11 cellular contexts compared by ENCODE assay signal in the genomic region with DNA sequence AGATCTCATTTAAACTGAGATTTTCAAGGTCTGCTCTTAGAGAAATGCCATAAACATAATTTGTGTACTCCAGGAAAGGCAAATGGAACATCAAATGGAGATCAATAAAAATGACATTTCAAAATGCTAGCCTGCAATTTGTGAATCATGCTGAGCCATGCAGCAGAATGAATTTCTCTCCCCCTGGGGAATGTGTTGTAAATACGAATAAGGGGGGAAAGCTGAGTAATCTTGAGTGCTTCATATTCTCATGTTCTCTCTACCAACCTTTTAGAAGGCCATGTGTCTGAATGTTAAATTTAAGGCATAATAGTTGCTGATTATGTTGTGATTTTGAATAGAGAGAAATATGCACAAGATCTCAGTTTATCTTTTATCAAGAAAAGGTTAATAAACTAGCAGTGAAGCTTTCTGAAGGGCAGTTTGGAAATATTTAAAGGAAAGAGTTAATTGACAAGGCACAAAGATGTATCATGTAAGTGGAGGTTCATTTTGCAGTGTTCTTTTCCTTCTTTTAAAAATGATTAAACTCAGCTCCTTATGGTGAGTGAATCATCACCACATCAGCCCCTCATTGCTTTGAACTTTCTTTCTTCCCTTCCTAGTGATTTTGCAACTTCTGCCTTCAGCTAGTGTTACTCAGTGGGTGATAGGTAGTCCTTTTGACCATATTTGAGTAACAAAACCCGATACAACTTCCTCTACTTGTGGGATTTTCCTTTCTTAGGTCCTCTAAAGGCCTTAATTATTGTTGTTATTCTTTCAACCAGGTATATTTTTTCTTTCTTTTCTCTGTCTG. TPM values are rescaled to one million over a fixed set of nuclear protein-coding genes. Genes with fewer than 3 reads are reported as not detected.
DNase-seq lines count a peak whose midpoint lies in the region; TF ChIP-seq lines count a peak whose summit lies in the region.
"Had no signal": no experiment of that assay in that cellular context is flagged by ENCODE, and none has a peak within 500 bp of the region (broad histone marks: within the 10 kb centered on the region; RNA-seq: fewer than 3 reads in every experiment).

No MANE protein-coding gene starts in this region.

- no peaks in the 10 kb centered on the region for H3K23me2 ChIP-seq in H9 (ENCODE audit: insufficient read length, low read depth, low read length, poor library complexity, severe bottlenecking)

- H3K4me2 ChIP-seq in H9 (ENCODE audit: insufficient read depth, insufficient read length, low read length) (no peak overlapping the region), SK-N-SH (0 out of 2 replicates have a peak overlapping the region, but pooled peaks have one; percentile 1)

- H2AFZ ChIP-seq in H9 (ENCODE audit: low read length), result no peak overlapping the region
- peak overlapping the region; percentile 39 for H2AFZ ChIP-seq in SK-N-SH (ENCODE audit: low read depth)

- no peak for TF ChIP-seq EP300 in SK-N-SH (IDR thresholded peaks at IDR 0.05; ENCODE audit: borderline replicate concordance in 1 of 2, low read depth in 1 of 2, low read length in 1 of 2)

- H2BK15ac ChIP-seq in H9 (ENCODE audit: low read depth, low read length), result no peak overlapping the region

- H3K23ac ChIP-seq in H9 (ENCODE audit: insufficient read length, low read depth, low read length), result no peak overlapping the region

- H3K4me3 ChIP-seq in SK-N-SH (ENCODE audit: low read depth in 2 of 2, low read length in 1 of 2) (no peak overlapping the region), fibroblast of pulmonary artery (replicated peaks; ENCODE audit: low read depth, low read length) (no peak overlapping the region)
- H3K4me3 ChIP-seq: pancreas had no signal

- H3K27me3 ChIP-seq in H9 (ENCODE audit: insufficient read depth, low read length) (no peaks in the 10 kb centered on the region), SK-N-SH (ENCODE audit: insufficient read depth) (no peaks in the 10 kb centered on the region)
- H3K27me3 ChIP-seq: pancreas had no signal

- H3K56ac ChIP-seq in H9 (ENCODE audit: insufficient read length, low read depth, low read length), result no peak overlapping the region

- no peak overlapping the region for H2BK20ac ChIP-seq in H9 (ENCODE audit: low read depth, low read length, poor library complexity, severe bottlenecking)

- H3K4me3 Mint-ChIP-seq in H9, result no peak overlapping the region

- H3K9ac ChIP-seq in H9 (ENCODE audit: extremely low read depth, insufficient read length, low read length) (no peak overlapping the region), SK-N-SH (no peak overlapping the region)

- H3T11ph ChIP-seq in H9 (ENCODE audit: low read length), result no peak overlapping the region

- no peak for TF ChIP-seq RAD21 in SK-N-SH (IDR thresholded peaks at IDR 0.05; ENCODE audit: low read length)

- WGBS in H9 (ENCODE audit: extremely low coverage, insufficient read length, low lambda C conversion rate), result no CpG with 5 or more reads among the region's 2 CpGs
- WGBS in SK-N-SH (ENCODE audit: low lambda C conversion rate), result 29% methylated on average over 2 of the region's 2 CpGs

- TF ChIP-seq CTCF in H9 (conservative IDR thresholded peaks at IDR 0.05) (no peak), SK-N-SH (IDR thresholded peaks at IDR 0.05) (no peak), fibroblast of pulmonary artery (IDR thresholded peaks at IDR 0.05; ENCODE audit: low read length, missing control alignments) (no peak)

- H4K91ac ChIP-seq in H9 (ENCODE audit: insufficient read length, low read depth, low read length), result no peak overlapping the region

- no peaks in the 10 kb centered on the region for H3K4me1 ChIP-seq in H9 (ENCODE audit: insufficient read depth, low read length)
- 0 out of 4 replicates have a peak, but pooled peaks cover 0 to 5% of the 10 kb centered on the region in 2 experiments for H3K4me1 ChIP-seq in SK-N-SH (ENCODE audit: control insufficient read depth in 1 of 2, insufficient read depth in 2 of 2, low read depth in 1 of 2, low read length in 1 of 2)
- H3K4me1 ChIP-seq: pancreas had no signal

- H4K5ac ChIP-seq in H9 (ENCODE audit: insufficient read length, low read depth, low read length), result no peak overlapping the region

- H3K79me1 ChIP-seq in H9 (ENCODE audit: insufficient read depth, low read depth, low read length, poor library complexity, severe bottlenecking), result no peaks in the 10 kb centered on the region

- H2AK5ac ChIP-seq in H9 (ENCODE audit: insufficient read length, low read length), result no peak overlapping the region

- H3K27me3 Mint-ChIP-seq in H9 (ENCODE audit: low read depth), result no peaks in the 10 kb centered on the region

- peak; percentile 84 to 92 for DNase-seq in AML-193 (lab: John Stamatoyannopoulos, UW)
- no peak for DNase-seq in H9
- no peak for DNase-seq in SK-N-SH
- DNase-seq in fibroblast of pulmonary artery (ENCODE audit: low read depth), result peak; percentile 78
- DNase-seq in NCI-H1930 (lab: John Stamatoyannopoulos, UW), result no peak
- DNase-seq in NCI-H1417 treated with DMSO at 0.1 percent for 48 hours (lab: John Stamatoyannopoulos, UW), result no peak
- no peak for DNase-seq in NCI-H2029 (lab: John Stamatoyannopoulos, UW)
- DNase-seq in caudate nucleus (lab: John Stamatoyannopoulos, UW), result no peak
- DNase-seq: head of caudate nucleus; pancreas; stimulated activated naive CD4-positive, alpha-beta T cell treated with Interleukin-2 at 50 U/mL for 16 hours had no signal

- H3K27ac ChIP-seq in H9 (ENCODE audit: insufficient read length, low read depth, low read length) (no peak overlapping the region), SK-N-SH (ENCODE audit: low read depth in 2 of 2, low read length in 1 of 2) (peak overlapping the region in 1 of 2 experiments; percentile 20; a peak in 2 of 4 replicates), caudate nucleus (ENCODE audit: low read depth, low read length) (no peak overlapping the region)
- H3K27ac ChIP-seq: pancreas had no signal

- H4K20me1 ChIP-seq in H9 (ENCODE audit: control insufficient read depth, insufficient read depth, insufficient read length) (no peaks in the 10 kb centered on the region), SK-N-SH (ENCODE audit: insufficient read depth) (no peaks in the 10 kb centered on the region)

- peak overlapping the region; percentile 1 to 71 (median 8); a peak in 3 of 7 replicates for H3K27ac Mint-ChIP-seq in H9

- no peaks in the 10 kb centered on the region for H3F3A ChIP-seq in SK-N-SH (replicated peaks; ENCODE audit: insufficient read depth)

- H3K36me3 Mint-ChIP-seq in H9 (ENCODE audit: insufficient read depth in 1 of 3, low read depth in 3 of 3), result peaks cover 2 to 18% (median 6%) of the 10 kb centered on the region in 3 experiments; a peak in 6 of 7 replicates

- CTCF ChIA-PET in SK-N-SH (lab: Yijun Ruan, JAX), result interaction anchor here (0.7 to 1.9 kb wide), 4 partner anchors 8 to 199 kb away, joined by 3 to 6 read pairs (median 4); partner anchors contain the start of gene ZCCHC4

- H3K4me1 Mint-ChIP-seq in H9, result peaks cover 0 to 3% of the 10 kb centered on the region in 2 experiments; a peak in 1 of 4 replicates

- POLR2A ChIA-PET in SK-N-SH (lab: Yijun Ruan, JAX), result no interaction called here

- H3K9me2 ChIP-seq in SK-N-SH, result no peaks in the 10 kb centered on the region

- peaks cover 0 to 14% of the 10 kb centered on the region in 2 experiments for H3K36me3 ChIP-seq in SK-N-SH (replicated peaks in 1 of 2; ENCODE audit: control insufficient read depth in 1 of 2, insufficient read depth in 2 of 2, low read length in 1 of 2)
- H3K36me3 ChIP-seq: pancreas had no signal

- no peak overlapping the region for H4K8ac ChIP-seq in H9 (replicated peaks; ENCODE audit: insufficient read length, low read depth, low read length)

- no peaks in the 10 kb centered on the region for H3K79me2 ChIP-seq in H9 (ENCODE audit: insufficient read depth, low read length)
- no peaks in the 10 kb centered on the region for H3K79me2 ChIP-seq in SK-N-SH (ENCODE audit: insufficient read depth)

- no peak overlapping the region for H2BK120ac ChIP-seq in H9 (ENCODE audit: low read depth, low read length, poor library complexity, severe bottlenecking)

- H3K18ac ChIP-seq in H9 (ENCODE audit: insufficient read length, low read depth, low read length), result no peak overlapping the region

- H2BK5ac ChIP-seq in H9 (ENCODE audit: insufficient read length, low read length), result no peak overlapping the region

- H2BK12ac ChIP-seq in H9 (ENCODE audit: insufficient read length, low read depth, low read length), result no peak overlapping the region

- no peak overlapping the region for H3K14ac ChIP-seq in H9 (ENCODE audit: insufficient read depth, low read length)

- H3K9me3 Mint-ChIP-seq in H9, result no peaks in the 10 kb centered on the region

- no peaks in the 10 kb centered on the region for H3K9me3 ChIP-seq in H9 (ENCODE audit: control insufficient read depth, low read depth, low read length)
- H3K9me3 ChIP-seq in SK-N-SH, result no peaks in the 10 kb centered on the region
- H3K9me3 ChIP-seq: pancreas had no signal

- H3K4ac ChIP-seq in H9 (ENCODE audit: low read depth, low read length), result no peak overlapping the region

TF ChIP-seq in SK-N-SH, 30 proteins besides CTCF, POLR2A, EP300 and RAD21:
- TF ChIP-seq NRF1 (IDR thresholded peaks at IDR 0.05; ENCODE audit: low read depth, low read length) (no peak), FOSL2 (IDR thresholded peaks at IDR 0.05; ENCODE audit: borderline replicate concordance, low read depth) (peak; percentile 20; the same call in 1 of the 2 replicates)
TF ChIP-seq in SK-N-SH: peak in this region for 1.

RNA-seq across cellular contexts. Expression of gene ZCCHC4, which starts 8.0 kb away (rescaled TPM):
- total RNA-seq in H9 (2021), result 6.4 and 6.8 TPM in 2 replicates
- polyA plus RNA-seq in SK-N-SH (2012; rRNA removed), result 4.8 and 7.5 TPM in 2 replicates
- polyA plus RNA-seq in SK-N-SH (2012; cell fraction: cytosol; rRNA removed), result 4.6 and 5.1 TPM in 2 replicates
- polyA plus RNA-seq in SK-N-SH (2012; cell fraction: nucleus; rRNA removed), result 11.8 and 18.3 TPM in 2 replicates

RNA-seq across cellular contexts. Expression of gene ANAPC4, which starts 56.5 kb away (rescaled TPM):
- total RNA-seq in H9 (2021), result 38.8 and 42.5 TPM in 2 replicates
- 7.7 and 11.7 TPM in 2 replicates for polyA plus RNA-seq in SK-N-SH (2012; rRNA removed)
- 7.1 and 7.8 TPM in 2 replicates for polyA plus RNA-seq in SK-N-SH (2012; cell fraction: cytosol; rRNA removed)
- polyA plus RNA-seq in SK-N-SH (2012; cell fraction: nucleus; rRNA removed), result 20.3 and 38.8 TPM in 2 replicates

Comparison
In these comparisons a context has a peak if more than half of its experiments do, and no peak if none do; other contexts are left out.
1. DNase-seq: peak in AML-193 (2 of 2) and fibroblast of pulmonary artery (single experiment); none in H9 (single experiment), SK-N-SH (single experiment), NCI-H1930 (0 of 2), NCI-H1417 treated with DMSO at 0.1 percent for 48 hours (single experiment), NCI-H2029 (single experiment) and caudate nucleus (0 of 61).